In the genomic region with DNA sequence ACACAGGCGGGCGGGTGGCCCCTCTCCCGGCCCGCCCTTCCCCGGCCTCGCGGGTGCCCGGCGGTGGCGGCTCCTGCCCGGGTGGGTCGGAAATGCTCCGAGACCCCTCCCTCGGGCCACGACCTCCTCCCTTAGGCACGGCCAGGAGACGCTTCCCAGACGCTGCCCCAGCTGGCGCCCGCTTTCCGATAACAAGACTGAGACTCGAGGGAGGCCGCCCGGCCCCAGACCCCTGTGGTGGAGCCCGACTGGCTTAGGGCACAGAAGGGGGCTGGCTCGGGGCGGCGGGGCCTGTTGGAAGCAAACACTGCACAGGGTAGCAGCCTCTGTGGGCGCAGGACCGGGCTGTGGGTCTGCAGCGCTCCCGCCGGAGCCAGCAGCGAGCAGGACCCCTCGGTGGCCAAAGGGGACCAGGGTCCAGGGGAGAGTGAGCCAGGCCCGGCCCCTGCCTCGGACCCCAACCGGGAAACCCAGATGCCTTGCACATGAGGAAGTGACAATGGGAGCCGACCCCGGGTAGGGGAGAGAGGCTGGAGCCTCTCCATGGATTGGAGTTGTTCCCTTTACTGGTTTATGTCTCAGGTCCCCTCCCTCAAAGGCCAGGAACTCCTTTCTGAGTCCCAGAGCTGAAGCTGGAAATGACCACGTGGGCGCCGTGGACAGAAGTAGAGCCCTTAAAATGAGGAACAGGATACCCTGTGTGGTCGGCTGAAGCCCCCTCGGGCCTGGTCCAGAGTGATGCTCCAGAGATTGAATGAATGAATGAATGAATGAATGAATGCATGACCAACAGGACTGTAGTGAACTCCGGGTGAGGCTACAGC, we compare ENCODE assay signal across 8 cellular contexts. TPM values are rescaled to one million over a fixed set of nuclear protein-coding genes. Genes with fewer than 3 reads are reported as not detected.
DNase-seq lines count a peak whose midpoint lies in the region; ATAC-seq and TF ChIP-seq lines count a peak whose summit lies in the region.

No MANE protein-coding gene starts in this region.

- no peak overlapping the region for H2AFZ ChIP-seq in neural cell (ENCODE audit: low read depth, low read length)

- 37% methylated on average over 11 of the region's 46 CpGs for WGBS in esophagus muscularis mucosa

- intact Hi-C loops in esophagus muscularis mucosa (cut with DNase I) = loop anchor here (5.0 to 10.0 kb wide), 2 partner anchors 121 to 418 kb away; a partner anchor contains a TSS

- H3K79me2 ChIP-seq in neural cell (replicated peaks; ENCODE audit: insufficient read depth, low read length) = no peaks in the 10 kb centered on the region

- peak overlapping the region; percentile 23; the same call in 1 of the 2 replicates for H3K27ac ChIP-seq in SJCRH30
- peak overlapping the region; percentile 1 to 68 (median 64) for H3K27ac ChIP-seq in esophagus muscularis mucosa (replicated peaks in 1 of 4)
- H3K27ac ChIP-seq in neural cell (ENCODE audit: low read length) = no peak overlapping the region

- H3K4me1 ChIP-seq in SJCRH30 (peaks cover 10% of the 10 kb centered on the region; the same call in 1 of the 2 replicates), esophagus muscularis mucosa (peaks cover 4 to 31% (median 25%) of the 10 kb centered on the region in 4 donors)

- ATAC-seq in GM18498 (IDR thresholded peaks at IDR 0.05; ENCODE audit: unreplicated experiment) (peak; percentile 34), HG02642 (IDR thresholded peaks at IDR 0.05; ENCODE audit: poor library complexity, unreplicated experiment) (peak; percentile 32)

- DNase-seq in SJCRH30 (peak; percentile 48 to 57), esophagus muscularis mucosa (ENCODE audit: extremely low spot score) (no peak), AG08395 (ENCODE audit: low spot score) (no peak), GOT3 (lab: John Stamatoyannopoulos, UW) (no peak), hepatic stellate cell (ENCODE audit: low spot score) (no peak)

- TF ChIP-seq POLR2A in esophagus muscularis mucosa (IDR thresholded peaks at IDR 0.05; ENCODE audit: low read depth) = no peak

- no peaks in the 10 kb centered on the region for H3K9me2 ChIP-seq in neural cell (ENCODE audit: insufficient read depth, low read length)

- H3K9ac ChIP-seq in neural cell (ENCODE audit: low read length) = peak overlapping the region; percentile 29

- TF ChIP-seq CTCF in esophagus muscularis mucosa (IDR thresholded peaks at IDR 0.05) (no peak), neural cell (IDR thresholded peaks at IDR 0.05; ENCODE audit: poor library complexity, severe bottlenecking) (no peak)

- no peaks in the 10 kb centered on the region for H3K36me3 ChIP-seq in SJCRH30
- H3K36me3 ChIP-seq in esophagus muscularis mucosa = no peaks in the 10 kb centered on the region
- no peaks in the 10 kb centered on the region for H3K36me3 ChIP-seq in neural cell (ENCODE audit: insufficient read depth, low read length)

- TF ChIP-seq EP300 in esophagus muscularis mucosa (IDR thresholded peaks at IDR 0.05) (no peak), neural cell (conservative IDR thresholded peaks at IDR 0.05; ENCODE audit: poor library complexity, severe bottlenecking) (no peak)

- H3F3A ChIP-seq in neural cell (ENCODE audit: insufficient read depth, low read length, poor library complexity, severe bottlenecking) = no peaks in the 10 kb centered on the region

- H3K4me2 ChIP-seq in neural cell (ENCODE audit: low read length) = no peak overlapping the region

- TF ChIP-seq RAD21 in neural cell (conservative IDR thresholded peaks at IDR 0.05) = no peak

- H3K27me3 ChIP-seq in SJCRH30 (peaks cover 6% of the 10 kb centered on the region; the same call in 1 of the 2 replicates), esophagus muscularis mucosa (peaks cover 0 to 12% (median 0%) of the 10 kb centered on the region in 4 donors), neural cell (ENCODE audit: insufficient read depth, low read depth, low read length) (peaks cover 12% of the 10 kb centered on the region)

- peak overlapping the region; percentile 79 for H3K4me3 ChIP-seq in SJCRH30
- H3K4me3 ChIP-seq in esophagus muscularis mucosa = peak overlapping the region; percentile 68 to 72 (median 70)
- peak overlapping the region; percentile 64 for H3K4me3 ChIP-seq in neural cell (ENCODE audit: low read length)

- H4K20me1 ChIP-seq in neural cell (ENCODE audit: insufficient read depth) = no peaks in the 10 kb centered on the region

- H3K9me3 ChIP-seq in SJCRH30 (replicated peaks) (no peaks in the 10 kb centered on the region), esophagus muscularis mucosa (no peaks in the 10 kb centered on the region), neural cell (ENCODE audit: low read length) (no peaks in the 10 kb centered on the region)

TF ChIP-seq in neural cell, 6 proteins besides CTCF, POLR2A, EP300 and RAD21:
- TF ChIP-seq MXI1 (conservative IDR thresholded peaks at IDR 0.05; ENCODE audit: poor library complexity, severe bottlenecking) = no peak
- TF ChIP-seq, protein P1, sequence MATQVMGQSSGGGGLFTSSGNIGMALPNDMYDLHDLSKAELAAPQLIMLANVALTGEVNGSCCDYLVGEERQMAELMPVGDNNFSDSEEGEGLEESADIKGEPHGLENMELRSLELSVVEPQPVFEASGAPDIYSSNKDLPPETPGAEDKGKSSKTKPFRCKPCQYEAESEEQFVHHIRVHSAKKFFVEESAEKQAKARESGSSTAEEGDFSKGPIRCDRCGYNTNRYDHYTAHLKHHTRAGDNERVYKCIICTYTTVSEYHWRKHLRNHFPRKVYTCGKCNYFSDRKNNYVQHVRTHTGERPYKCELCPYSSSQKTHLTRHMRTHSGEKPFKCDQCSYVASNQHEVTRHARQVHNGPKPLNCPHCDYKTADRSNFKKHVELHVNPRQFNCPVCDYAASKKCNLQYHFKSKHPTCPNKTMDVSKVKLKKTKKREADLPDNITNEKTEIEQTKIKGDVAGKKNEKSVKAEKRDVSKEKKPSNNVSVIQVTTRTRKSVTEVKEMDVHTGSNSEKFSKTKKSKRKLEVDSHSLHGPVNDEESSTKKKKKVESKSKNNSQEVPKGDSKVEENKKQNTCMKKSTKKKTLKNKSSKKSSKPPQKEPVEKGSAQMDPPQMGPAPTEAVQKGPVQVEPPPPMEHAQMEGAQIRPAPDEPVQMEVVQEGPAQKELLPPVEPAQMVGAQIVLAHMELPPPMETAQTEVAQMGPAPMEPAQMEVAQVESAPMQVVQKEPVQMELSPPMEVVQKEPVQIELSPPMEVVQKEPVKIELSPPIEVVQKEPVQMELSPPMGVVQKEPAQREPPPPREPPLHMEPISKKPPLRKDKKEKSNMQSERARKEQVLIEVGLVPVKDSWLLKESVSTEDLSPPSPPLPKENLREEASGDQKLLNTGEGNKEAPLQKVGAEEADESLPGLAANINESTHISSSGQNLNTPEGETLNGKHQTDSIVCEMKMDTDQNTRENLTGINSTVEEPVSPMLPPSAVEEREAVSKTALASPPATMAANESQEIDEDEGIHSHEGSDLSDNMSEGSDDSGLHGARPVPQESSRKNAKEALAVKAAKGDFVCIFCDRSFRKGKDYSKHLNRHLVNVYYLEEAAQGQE (IDR thresholded peaks at IDR 0.05; ENCODE audit: borderline replicate concordance) = no peak
- no peak for TF ChIP-seq TAF1 (IDR thresholded peaks at IDR 0.05; ENCODE audit: low read depth)
- no peak for TF ChIP-seq EZH2 (IDR thresholded peaks at IDR 0.05; ENCODE audit: borderline replicate concordance, insufficient read depth, low read length, poor library complexity, severe bottlenecking)
- TF ChIP-seq SMC3 (conservative IDR thresholded peaks at IDR 0.05; ENCODE audit: poor library complexity) = no peak
- no peak for TF ChIP-seq POLR2AphosphoS5 (IDR thresholded peaks at IDR 0.05)

RNA-seq across cellular contexts. Expression of a gene that starts 19.8 kb away (rescaled TPM):
- 26.2 and 27.1 TPM in 2 replicates for total RNA-seq in SJCRH30 (2014; rRNA removed; shearing (Covaris generic))
- total RNA-seq in esophagus muscularis mucosa = 10 to 100 TPM; 12.3 to 17.4 (median 15.6) TPM
- polyA plus RNA-seq in neural cell = 2.0 and 4.5 TPM in 2 replicates
- 1.7 and 2.0 TPM in 2 replicates for polyA minus RNA-seq in neural cell

Comparison
In these comparisons a context has a peak if more than half of its experiments do, and no peak if none do; other contexts are left out.
1. DNase-seq: peak in SJCRH30 (2 of 2); none in esophagus muscularis mucosa (single experiment), AG08395 (single experiment), GOT3 (single experiment) and hepatic stellate cell (single experiment).
2. Peak in every context shown above with its lines, with median percentiles within 50 percentile points of each other: H3K4me3 ChIP-seq.